ENCODE assay signal across 1 cellular context in the genomic region with DNA sequence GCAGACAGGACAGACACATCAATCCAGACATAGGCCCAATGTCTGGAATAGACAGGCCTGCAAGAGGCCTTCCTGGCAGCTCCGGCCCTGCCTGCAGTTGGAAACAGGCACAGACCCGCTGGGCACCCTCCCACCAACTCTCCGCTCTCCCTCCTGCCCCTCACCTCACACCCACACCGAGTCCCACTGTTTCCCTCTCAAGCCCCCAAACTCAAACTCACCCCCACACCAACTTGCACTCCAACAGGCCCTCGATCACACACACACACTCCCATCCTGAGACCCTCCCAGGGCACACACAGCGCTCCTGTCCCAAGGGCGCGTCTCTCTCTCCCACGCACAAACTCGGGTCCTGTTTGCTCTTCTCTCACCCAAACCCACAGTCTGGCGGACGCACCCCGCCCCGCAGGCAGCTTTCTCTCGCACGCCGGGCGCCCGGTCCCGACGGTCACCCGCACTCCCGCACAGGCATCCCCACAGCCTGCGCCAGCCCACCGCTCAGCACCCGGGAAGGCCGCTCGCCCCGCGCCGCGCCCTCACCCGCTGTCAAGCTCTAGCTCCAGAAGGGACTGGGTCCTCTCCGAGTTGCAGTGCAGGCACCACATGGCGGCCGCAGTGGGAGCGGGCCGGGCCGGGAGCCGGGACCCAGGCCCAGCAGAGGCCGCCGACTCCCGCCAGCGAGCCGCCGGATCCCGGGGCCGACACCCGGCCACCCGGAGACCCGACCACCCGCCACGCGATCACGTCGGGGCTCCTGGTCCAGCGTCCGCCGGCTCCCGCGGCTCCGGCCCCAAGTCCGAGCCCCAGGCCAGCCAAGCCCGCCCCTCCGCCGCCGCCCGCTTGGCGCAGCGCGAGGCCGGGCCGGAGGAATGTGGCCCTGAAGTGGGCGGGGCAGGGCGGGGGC.
TF ChIP-seq lines count a peak whose summit lies in the region.

No MANE protein-coding gene starts in this region.

TF ChIP-seq in HepG2, 621 proteins besides CTCF, POLR2A, EP300 and RAD21 (continued from another document and continues in another):
- TF ChIP-seq, protein P1, sequence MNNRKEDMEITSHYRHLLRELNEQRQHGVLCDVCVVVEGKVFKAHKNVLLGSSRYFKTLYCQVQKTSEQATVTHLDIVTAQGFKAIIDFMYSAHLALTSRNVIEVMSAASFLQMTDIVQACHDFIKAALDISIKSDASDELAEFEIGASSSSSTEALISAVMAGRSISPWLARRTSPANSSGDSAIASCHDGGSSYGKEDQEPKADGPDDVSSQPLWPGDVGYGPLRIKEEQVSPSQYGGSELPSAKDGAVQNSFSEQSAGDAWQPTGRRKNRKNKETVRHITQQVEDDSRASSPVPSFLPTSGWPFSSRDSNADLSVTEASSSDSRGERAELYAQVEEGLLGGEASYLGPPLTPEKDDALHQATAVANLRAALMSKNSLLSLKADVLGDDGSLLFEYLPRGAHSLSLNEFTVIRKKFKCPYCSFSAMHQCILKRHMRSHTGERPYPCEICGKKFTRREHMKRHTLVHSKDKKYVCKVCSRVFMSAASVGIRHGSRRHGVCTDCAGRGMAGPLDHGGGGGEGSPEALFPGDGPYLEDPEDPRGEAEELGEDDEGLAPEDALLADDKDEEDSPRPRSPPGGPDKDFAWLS (CRISPR knock-in tag; IDR thresholded peaks at IDR 0.05; ENCODE audit: borderline replicate concordance) = no peak
- TF ChIP-seq ZNF724P (CRISPR knock-in tag; IDR thresholded peaks at IDR 0.05; ENCODE audit: borderline replicate concordance) = no peak
- TF ChIP-seq, protein P2, sequence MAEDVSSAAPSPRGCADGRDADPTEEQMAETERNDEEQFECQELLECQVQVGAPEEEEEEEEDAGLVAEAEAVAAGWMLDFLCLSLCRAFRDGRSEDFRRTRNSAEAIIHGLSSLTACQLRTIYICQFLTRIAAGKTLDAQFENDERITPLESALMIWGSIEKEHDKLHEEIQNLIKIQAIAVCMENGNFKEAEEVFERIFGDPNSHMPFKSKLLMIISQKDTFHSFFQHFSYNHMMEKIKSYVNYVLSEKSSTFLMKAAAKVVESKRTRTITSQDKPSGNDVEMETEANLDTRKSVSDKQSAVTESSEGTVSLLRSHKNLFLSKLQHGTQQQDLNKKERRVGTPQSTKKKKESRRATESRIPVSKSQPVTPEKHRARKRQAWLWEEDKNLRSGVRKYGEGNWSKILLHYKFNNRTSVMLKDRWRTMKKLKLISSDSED (CRISPR knock-in tag; IDR thresholded peaks at IDR 0.05) = no peak
- TF ChIP-seq ZBTB21 (CRISPR knock-in tag; IDR thresholded peaks at IDR 0.05) = no peak
- TF ChIP-seq GABPB1 (CRISPR knock-in tag; IDR thresholded peaks at IDR 0.05) = no peak
- no peak for TF ChIP-seq PAX8 (CRISPR knock-in tag; IDR thresholded peaks at IDR 0.05; ENCODE audit: borderline replicate concordance)
- TF ChIP-seq ZNF570 (CRISPR knock-in tag; IDR thresholded peaks at IDR 0.05; ENCODE audit: borderline replicate concordance) = no peak
- TF ChIP-seq THAP11 (CRISPR knock-in tag; IDR thresholded peaks at IDR 0.05) = 0 out of 2 replicates have a peak, but pooled peaks have one; percentile 6
- TF ChIP-seq ZFP90 (CRISPR knock-in tag; IDR thresholded peaks at IDR 0.05; ENCODE audit: borderline replicate concordance) = no peak; the same call in 1 of the 2 replicates
- TF ChIP-seq CHD4 (IDR thresholded peaks at IDR 0.05; ENCODE audit: borderline replicate concordance, low read length) = no peak
- no peak for TF ChIP-seq ZNF33A (CRISPR knock-in tag; IDR thresholded peaks at IDR 0.05; ENCODE audit: borderline replicate concordance)
- TF ChIP-seq KAT7 (CRISPR knock-in tag; IDR thresholded peaks at IDR 0.05; ENCODE audit: borderline replicate concordance) = no peak
- TF ChIP-seq, protein P3, sequence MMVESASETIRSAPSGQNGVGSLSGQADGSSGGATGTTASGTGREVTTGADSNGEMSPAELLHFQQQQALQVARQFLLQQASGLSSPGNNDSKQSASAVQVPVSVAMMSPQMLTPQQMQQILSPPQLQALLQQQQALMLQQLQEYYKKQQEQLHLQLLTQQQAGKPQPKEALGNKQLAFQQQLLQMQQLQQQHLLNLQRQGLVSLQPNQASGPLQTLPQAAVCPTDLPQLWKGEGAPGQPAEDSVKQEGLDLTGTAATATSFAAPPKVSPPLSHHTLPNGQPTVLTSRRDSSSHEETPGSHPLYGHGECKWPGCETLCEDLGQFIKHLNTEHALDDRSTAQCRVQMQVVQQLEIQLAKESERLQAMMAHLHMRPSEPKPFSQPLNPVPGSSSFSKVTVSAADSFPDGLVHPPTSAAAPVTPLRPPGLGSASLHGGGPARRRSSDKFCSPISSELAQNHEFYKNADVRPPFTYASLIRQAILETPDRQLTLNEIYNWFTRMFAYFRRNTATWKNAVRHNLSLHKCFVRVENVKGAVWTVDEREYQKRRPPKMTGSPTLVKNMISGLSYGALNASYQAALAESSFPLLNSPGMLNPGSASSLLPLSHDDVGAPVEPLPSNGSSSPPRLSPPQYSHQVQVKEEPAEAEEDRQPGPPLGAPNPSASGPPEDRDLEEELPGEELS (CRISPR knock-in tag; IDR thresholded peaks at IDR 0.05) = no peak
- TF ChIP-seq, protein P4, sequence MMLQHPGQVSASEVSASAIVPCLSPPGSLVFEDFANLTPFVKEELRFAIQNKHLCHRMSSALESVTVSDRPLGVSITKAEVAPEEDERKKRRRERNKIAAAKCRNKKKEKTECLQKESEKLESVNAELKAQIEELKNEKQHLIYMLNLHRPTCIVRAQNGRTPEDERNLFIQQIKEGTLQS (CRISPR knock-in tag; IDR thresholded peaks at IDR 0.05) = 0 out of 2 replicates have a peak, but pooled peaks have one; percentile 24
- TF ChIP-seq PITX1 (CRISPR knock-in tag; IDR thresholded peaks at IDR 0.05) = no peak
- TF ChIP-seq PHB2 (IDR thresholded peaks at IDR 0.05; ENCODE audit: partially characterized antibody) = no peak
- TF ChIP-seq HOXA3 (CRISPR knock-in tag; IDR thresholded peaks at IDR 0.05) = no peak
- TF ChIP-seq, protein P5, sequence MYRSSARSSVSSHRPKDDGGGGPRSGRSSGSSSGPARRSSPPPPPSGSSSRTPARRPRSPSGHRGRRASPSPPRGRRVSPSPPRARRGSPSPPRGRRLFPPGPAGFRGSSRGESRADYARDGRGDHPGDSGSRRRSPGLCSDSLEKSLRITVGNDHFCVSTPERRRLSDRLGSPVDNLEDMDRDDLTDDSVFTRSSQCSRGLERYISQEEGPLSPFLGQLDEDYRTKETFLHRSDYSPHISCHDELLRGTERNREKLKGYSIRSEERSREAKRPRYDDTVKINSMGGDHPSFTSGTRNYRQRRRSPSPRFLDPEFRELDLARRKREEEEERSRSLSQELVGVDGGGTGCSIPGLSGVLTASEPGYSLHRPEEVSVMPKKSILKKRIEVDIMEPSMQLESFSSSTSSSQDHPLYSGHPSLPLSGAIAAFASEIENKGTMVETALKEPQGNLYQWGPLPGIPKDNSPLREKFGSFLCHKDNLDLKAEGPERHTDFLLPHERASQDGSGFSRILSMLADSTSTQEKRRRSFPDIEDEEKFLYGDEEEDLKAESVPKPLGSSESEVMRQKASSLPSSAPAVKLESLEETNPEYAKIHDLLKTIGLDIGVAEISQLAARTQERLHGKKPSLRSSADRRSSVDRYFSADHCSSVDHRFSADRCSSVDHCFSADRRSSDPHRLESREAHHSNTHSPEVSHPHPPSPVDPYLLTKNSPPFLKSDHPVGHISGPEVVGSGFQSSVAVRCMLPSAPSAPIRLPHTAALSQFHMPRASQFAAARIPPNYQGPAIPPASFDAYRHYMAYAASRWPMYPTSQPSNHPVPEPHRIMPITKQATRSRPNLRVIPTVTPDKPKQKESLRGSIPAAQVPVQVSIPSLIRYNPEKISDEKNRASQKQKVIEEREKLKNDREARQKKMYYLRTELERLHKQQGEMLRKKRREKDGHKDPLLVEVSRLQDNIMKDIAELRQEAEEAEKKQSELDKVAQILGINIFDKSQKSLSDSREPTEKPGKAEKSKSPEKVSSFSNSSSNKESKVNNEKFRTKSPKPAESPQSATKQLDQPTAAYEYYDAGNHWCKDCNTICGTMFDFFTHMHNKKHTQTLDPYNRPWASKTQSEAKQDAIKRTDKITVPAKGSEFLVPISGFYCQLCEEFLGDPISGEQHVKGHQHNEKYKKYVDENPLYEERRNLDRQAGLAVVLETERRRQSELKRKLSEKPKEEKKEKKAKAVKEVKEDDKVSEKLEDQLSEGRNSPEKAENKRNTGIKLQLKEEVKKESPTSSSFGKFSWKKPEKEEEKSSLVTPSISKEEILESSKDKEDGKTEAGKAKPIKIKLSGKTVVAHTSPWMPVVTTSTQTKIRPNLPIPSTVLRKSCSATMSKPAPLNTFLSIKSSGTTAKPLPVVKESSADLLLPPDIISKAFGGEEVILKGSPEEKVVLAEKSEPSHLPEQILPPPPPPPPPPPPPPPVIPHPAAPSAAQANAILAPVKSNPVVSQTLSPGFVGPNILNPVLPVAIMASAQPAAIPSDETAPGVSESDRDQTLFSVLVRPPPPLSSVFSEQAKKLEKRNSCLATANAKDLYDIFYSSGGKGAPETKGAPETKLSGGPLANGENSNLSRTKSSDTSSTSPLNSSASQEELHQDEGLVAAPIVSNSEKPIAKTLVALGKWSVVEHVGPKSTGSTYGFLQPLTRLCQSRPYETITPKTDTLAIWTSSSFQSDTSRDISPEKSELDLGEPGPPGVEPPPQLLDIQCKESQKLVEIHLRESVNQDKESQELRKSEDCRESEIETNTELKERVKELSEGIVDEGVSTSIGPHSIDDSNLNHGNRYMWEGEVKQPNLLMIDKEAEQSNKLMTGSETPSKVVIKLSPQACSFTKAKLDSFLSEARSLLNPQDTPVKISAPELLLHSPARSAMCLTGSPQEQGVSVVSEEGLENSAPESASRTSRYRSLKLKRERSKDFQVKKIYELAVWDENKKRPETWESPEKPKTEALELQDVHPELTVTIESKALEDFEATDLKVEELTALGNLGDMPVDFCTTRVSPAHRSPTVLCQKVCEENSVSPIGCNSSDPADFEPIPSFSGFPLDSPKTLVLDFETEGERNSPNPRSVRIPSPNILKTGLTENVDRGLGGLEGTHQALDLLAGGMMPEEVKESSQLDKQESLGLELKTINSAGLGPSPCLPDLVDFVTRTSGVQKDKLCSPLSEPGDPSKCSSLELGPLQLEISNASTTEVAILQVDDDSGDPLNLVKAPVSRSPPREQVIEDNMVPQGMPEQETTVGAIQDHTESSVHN (CRISPR knock-in tag; IDR thresholded peaks at IDR 0.05) = no peak
- TF ChIP-seq, protein P6, sequence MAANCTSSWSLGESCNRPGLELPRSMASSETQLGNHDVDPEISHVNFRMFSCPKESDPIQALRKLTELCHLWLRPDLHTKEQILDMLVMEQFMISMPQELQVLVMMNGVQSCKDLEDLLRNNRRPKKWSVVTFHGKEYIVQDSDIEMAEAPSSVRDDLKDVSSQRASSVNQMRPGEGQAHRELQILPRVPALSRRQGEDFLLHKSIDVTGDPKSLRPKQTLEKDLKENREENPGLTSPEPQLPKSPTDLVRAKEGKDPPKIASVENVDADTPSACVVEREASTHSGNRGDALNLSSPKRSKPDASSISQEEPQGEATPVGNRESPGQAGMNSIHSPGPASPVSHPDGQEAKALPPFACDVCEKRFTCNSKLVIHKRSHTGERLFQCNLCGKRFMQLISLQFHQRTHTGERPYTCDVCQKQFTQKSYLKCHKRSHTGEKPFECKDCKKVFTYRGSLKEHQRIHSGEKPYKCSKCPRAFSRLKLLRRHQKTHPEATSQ (CRISPR knock-in tag; IDR thresholded peaks at IDR 0.05; ENCODE audit: borderline replicate concordance) = no peak
- no peak for TF ChIP-seq TEAD2 (CRISPR knock-in tag; IDR thresholded peaks at IDR 0.05)
- TF ChIP-seq ZBTB3 (CRISPR knock-in tag; IDR thresholded peaks at IDR 0.05; ENCODE audit: borderline replicate concordance, low read depth) = 0 out of 2 replicates have a peak, but pooled peaks have one; percentile 4
- TF ChIP-seq, protein P7, sequence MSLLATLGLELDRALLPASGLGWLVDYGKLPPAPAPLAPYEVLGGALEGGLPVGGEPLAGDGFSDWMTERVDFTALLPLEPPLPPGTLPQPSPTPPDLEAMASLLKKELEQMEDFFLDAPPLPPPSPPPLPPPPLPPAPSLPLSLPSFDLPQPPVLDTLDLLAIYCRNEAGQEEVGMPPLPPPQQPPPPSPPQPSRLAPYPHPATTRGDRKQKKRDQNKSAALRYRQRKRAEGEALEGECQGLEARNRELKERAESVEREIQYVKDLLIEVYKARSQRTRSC (CRISPR knock-in tag; IDR thresholded peaks at IDR 0.05; ENCODE audit: low read depth) = no peak
- no peak for TF ChIP-seq TBX3 (IDR thresholded peaks at IDR 0.05; ENCODE audit: borderline replicate concordance)
- TF ChIP-seq, protein P8, sequence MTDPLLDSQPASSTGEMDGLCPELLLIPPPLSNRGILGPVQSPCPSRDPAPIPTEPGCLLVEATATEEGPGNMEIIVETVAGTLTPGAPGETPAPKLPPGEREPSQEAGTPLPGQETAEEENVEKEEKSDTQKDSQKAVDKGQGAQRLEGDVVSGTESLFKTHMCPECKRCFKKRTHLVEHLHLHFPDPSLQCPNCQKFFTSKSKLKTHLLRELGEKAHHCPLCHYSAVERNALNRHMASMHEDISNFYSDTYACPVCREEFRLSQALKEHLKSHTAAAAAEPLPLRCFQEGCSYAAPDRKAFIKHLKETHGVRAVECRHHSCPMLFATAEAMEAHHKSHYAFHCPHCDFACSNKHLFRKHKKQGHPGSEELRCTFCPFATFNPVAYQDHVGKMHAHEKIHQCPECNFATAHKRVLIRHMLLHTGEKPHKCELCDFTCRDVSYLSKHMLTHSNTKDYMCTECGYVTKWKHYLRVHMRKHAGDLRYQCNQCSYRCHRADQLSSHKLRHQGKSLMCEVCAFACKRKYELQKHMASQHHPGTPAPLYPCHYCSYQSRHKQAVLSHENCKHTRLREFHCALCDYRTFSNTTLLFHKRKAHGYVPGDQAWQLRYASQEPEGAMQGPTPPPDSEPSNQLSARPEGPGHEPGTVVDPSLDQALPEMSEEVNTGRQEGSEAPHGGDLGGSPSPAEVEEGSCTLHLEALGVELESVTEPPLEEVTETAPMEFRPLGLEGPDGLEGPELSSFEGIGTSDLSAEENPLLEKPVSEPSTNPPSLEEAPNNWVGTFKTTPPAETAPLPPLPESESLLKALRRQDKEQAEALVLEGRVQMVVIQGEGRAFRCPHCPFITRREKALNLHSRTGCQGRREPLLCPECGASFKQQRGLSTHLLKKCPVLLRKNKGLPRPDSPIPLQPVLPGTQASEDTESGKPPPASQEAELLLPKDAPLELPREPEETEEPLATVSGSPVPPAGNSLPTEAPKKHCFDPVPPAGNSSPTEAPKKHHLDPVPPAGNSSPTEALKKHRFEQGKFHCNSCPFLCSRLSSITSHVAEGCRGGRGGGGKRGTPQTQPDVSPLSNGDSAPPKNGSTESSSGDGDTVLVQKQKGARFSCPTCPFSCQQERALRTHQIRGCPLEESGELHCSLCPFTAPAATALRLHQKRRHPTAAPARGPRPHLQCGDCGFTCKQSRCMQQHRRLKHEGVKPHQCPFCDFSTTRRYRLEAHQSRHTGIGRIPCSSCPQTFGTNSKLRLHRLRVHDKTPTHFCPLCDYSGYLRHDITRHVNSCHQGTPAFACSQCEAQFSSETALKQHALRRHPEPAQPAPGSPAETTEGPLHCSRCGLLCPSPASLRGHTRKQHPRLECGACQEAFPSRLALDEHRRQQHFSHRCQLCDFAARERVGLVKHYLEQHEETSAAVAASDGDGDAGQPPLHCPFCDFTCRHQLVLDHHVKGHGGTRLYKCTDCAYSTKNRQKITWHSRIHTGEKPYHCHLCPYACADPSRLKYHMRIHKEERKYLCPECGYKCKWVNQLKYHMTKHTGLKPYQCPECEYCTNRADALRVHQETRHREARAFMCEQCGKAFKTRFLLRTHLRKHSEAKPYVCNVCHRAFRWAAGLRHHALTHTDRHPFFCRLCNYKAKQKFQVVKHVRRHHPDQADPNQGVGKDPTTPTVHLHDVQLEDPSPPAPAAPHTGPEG (CRISPR knock-in tag; IDR thresholded peaks at IDR 0.05) = no peak
- TF ChIP-seq ZEB1 (IDR thresholded peaks at IDR 0.05; ENCODE audit: insufficient replicate concordance, low read depth) = no peak
- TF ChIP-seq, protein P9, sequence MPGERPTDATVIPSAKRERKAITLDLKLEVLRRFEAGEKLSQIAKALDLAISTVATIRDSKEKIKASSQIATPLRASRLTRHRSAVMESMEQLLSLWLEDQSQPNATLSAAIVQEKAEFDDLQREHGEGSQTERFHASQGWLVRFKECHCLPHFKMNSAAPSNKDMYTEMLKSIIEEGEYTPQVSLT (CRISPR knock-in tag; IDR thresholded peaks at IDR 0.05; ENCODE audit: borderline replicate concordance, low read depth) = no peak
